20 cellular contexts compared by ENCODE assay signal in genomic region chr9:105406369-105406768, GRCh38. TPM values are rescaled to one million over a fixed set of nuclear protein-coding genes. Genes with fewer than 3 reads are reported as not detected.
DNase-seq lines count a peak whose midpoint lies in the region; ATAC-seq, FAIRE-seq and TF ChIP-seq lines count a peak whose summit lies in the region.
"Had no signal": no experiment of that assay in that cellular context is flagged by ENCODE, and none has a peak within 500 bp of the region (broad histone marks: within the 10 kb centered on the region; RNA-seq: fewer than 3 reads in every experiment).

No MANE protein-coding gene starts in this region.

- intact Hi-C loops in HepG2 (cut with micrococcal nuclease; ENCODE audit: unreplicated experiment) (no loop called here), right lobe of liver (cut with DNase I) (no loop called here)

- no peaks in the 10 kb centered on the region for H3K79me2 ChIP-seq in HepG2 (ENCODE audit: insufficient read depth, low read length)

- no peak overlapping the region for H3K27ac Mint-ChIP-seq in T-helper 2 cell treated with Interferon-gamma antibody and Interleukin-4, amounts not matched to agents 5 μg/mL and 100 μg/mL, for 36 hours
- no peak overlapping the region for H3K27ac Mint-ChIP-seq in WTC11
- no peak overlapping the region for H3K27ac Mint-ChIP-seq in stimulated activated effector memory CD8-positive, alpha-beta T cell treated with anti-CD3 and anti-CD28 coated beads, Interleukin-12 subunit alpha, Interleukin-12 subunit beta, amount 100 ng/mL, for 72 hours

- H3K4me3 Mint-ChIP-seq in T-helper 2 cell treated with Interferon-gamma antibody and Interleukin-4, amounts not matched to agents 5 μg/mL and 100 μg/mL, for 36 hours, result peak overlapping the region; percentile 70
- H3K4me3 Mint-ChIP-seq in WTC11, result no peak overlapping the region
- peak overlapping the region; percentile 24 for H3K4me3 Mint-ChIP-seq in stimulated activated effector memory CD8-positive, alpha-beta T cell treated with anti-CD3 and anti-CD28 coated beads, Interleukin-12 subunit alpha, Interleukin-12 subunit beta, amount 100 ng/mL, for 72 hours

- TF ChIP-seq EP300 in HepG2 (IDR thresholded peaks at IDR 0.05; ENCODE audit: low read depth in 2 of 2, low read length in 2 of 2) (no peak), HepG2 (CRISPR knock-in tag; IDR thresholded peaks at IDR 0.05; ENCODE audit: borderline replicate concordance) (no peak)

- H3K4me2 ChIP-seq in HepG2 (ENCODE audit: low read depth, low read length), result no peak overlapping the region

- H3K27me3 Mint-ChIP-seq in T-helper 2 cell treated with Interferon-gamma antibody and Interleukin-4, amounts not matched to agents 5 μg/mL and 100 μg/mL, for 36 hours (ENCODE audit: low read depth), result peaks cover 78% of the 10 kb centered on the region
- no peaks in the 10 kb centered on the region for H3K27me3 Mint-ChIP-seq in WTC11 (ENCODE audit: low read depth)

- H3K9me3 ChIP-seq in HepG2 (ENCODE audit: low read length), result no peaks in the 10 kb centered on the region
- H3K9me3 ChIP-seq in right lobe of liver, result no peaks in the 10 kb centered on the region
- H3K9me3 ChIP-seq: HAP-1 had no signal

- TF ChIP-seq CTCF in HepG2 (CRISPR knock-in tag; IDR thresholded peaks at IDR 0.05) (no peak), right lobe of liver (IDR thresholded peaks at IDR 0.05) (no peak), WTC11 (IDR thresholded peaks at IDR 0.05) (no peak)

- no peak for TF ChIP-seq POLR2A in HepG2 (IDR thresholded peaks at IDR 0.05; ENCODE audit: insufficient read depth in 1 of 2, low read depth in 2 of 2, low read length in 2 of 2)
- TF ChIP-seq POLR2A in right lobe of liver (IDR thresholded peaks at IDR 0.05), result no peak
- TF ChIP-seq POLR2A in GM18505 (IDR thresholded peaks at IDR 0.05; ENCODE audit: borderline replicate concordance, extremely low read depth, insufficient read depth, insufficient read length), result no peak

- peaks cover 6% of the 10 kb centered on the region for H3K9me3 Mint-ChIP-seq in T-helper 2 cell treated with Interferon-gamma antibody and Interleukin-4, amounts not matched to agents 5 μg/mL and 100 μg/mL, for 36 hours
- peaks cover 26% of the 10 kb centered on the region for H3K9me3 Mint-ChIP-seq in WTC11
- H3K9me3 Mint-ChIP-seq in stimulated activated effector memory CD8-positive, alpha-beta T cell treated with anti-CD3 and anti-CD28 coated beads, Interleukin-12 subunit alpha, Interleukin-12 subunit beta, amount 100 ng/mL, for 72 hours, result peaks cover 11% of the 10 kb centered on the region

- H3K27ac ChIP-seq in HepG2 (ENCODE audit: extremely low read length, insufficient read depth, low read length) (peak overlapping the region; percentile 40), right lobe of liver (no peak overlapping the region)
- H3K27ac ChIP-seq: 22Rv1 had no signal

- peaks cover 33% of the 10 kb centered on the region for H3K4me1 Mint-ChIP-seq in T-helper 2 cell treated with Interferon-gamma antibody and Interleukin-4, amounts not matched to agents 5 μg/mL and 100 μg/mL, for 36 hours (ENCODE audit: low read depth)
- peaks cover 38% of the 10 kb centered on the region for H3K4me1 Mint-ChIP-seq in WTC11
- peaks cover 31% of the 10 kb centered on the region for H3K4me1 Mint-ChIP-seq in stimulated activated effector memory CD8-positive, alpha-beta T cell treated with anti-CD3 and anti-CD28 coated beads, Interleukin-12 subunit alpha, Interleukin-12 subunit beta, amount 100 ng/mL, for 72 hours

- in situ Hi-C loops in HepG2 (cut with HindIII; ENCODE audit: extremely low pct_ligation_motif_present, low pct_unique_long_range_greater_than_20kb), result no loop called here

- POLR2A ChIA-PET in HepG2 (lab: Yijun Ruan, JAX), result no interaction called here
- POLR2A ChIA-PET in WTC11 (lab: Charles Lee), result no interaction called here

- 91% methylated on average over 6 of the region's 6 CpGs for WGBS in HepG2 (ENCODE audit: low lambda C conversion rate)
- WGBS in right lobe of liver (ENCODE audit: insufficient coverage, low coverage, low lambda C conversion rate, missing lambda C conversion rate), result 93% methylated on average over 6 of the region's 6 CpGs

- H3K27me3 ChIP-seq in HepG2 (ENCODE audit: control insufficient read depth in 1 of 2, insufficient read depth in 2 of 2, low read length in 2 of 2) (no peaks in the 10 kb centered on the region), right lobe of liver (no peaks in the 10 kb centered on the region)

- peaks cover 5% of the 10 kb centered on the region for H3K36me3 Mint-ChIP-seq in T-helper 2 cell treated with Interferon-gamma antibody and Interleukin-4, amounts not matched to agents 5 μg/mL and 100 μg/mL, for 36 hours (ENCODE audit: low read depth)
- peaks cover 9% of the 10 kb centered on the region for H3K36me3 Mint-ChIP-seq in WTC11
- H3K36me3 Mint-ChIP-seq in stimulated activated effector memory CD8-positive, alpha-beta T cell treated with anti-CD3 and anti-CD28 coated beads, Interleukin-12 subunit alpha, Interleukin-12 subunit beta, amount 100 ng/mL, for 72 hours, result peaks cover 13% of the 10 kb centered on the region

- TF ChIP-seq RAD21 in HepG2 (CRISPR knock-in tag; IDR thresholded peaks at IDR 0.05), result no peak

- H3K36me3 ChIP-seq in HepG2 (replicated peaks in 1 of 2; ENCODE audit: control insufficient read depth in 1 of 2, insufficient read depth in 2 of 2, low read length in 2 of 2) (no peaks in the 10 kb centered on the region), right lobe of liver (no peaks in the 10 kb centered on the region)
- H3K36me3 ChIP-seq: HAP-1 had no signal

- no peak overlapping the region for H2AFZ ChIP-seq in HepG2 (ENCODE audit: low read length)

- no peak overlapping the region for H3K9ac ChIP-seq in HepG2 (ENCODE audit: insufficient read depth, low read depth, low read length)

- BruUV-seq in HepG2 (replicated peaks; lab: Mats Ljungman, UMichigan), result no TSS peak

- ATAC-seq in HepG2, result no peak
- ATAC-seq in right lobe of liver, result no peak
- ATAC-seq in WTC11, result no peak
- no peak for ATAC-seq in stimulated activated effector memory CD8-positive, alpha-beta T cell treated with anti-CD3 and anti-CD28 coated beads, Interleukin-12 subunit alpha, Interleukin-12 subunit beta, amount 100 ng/mL, for 72 hours
- no peak for ATAC-seq in GM18505 (IDR thresholded peaks at IDR 0.05; ENCODE audit: unreplicated experiment)
- ATAC-seq: Right ventricle myocardium inferior had no signal

- no peak for DNase-seq in T-helper 2 cell treated with Interferon-gamma antibody and Interleukin-4, amounts not matched to agents 5 μg/mL and 100 μg/mL, for 36 hours (ENCODE audit: low spot score)
- DNase-seq in T-helper 2 cell, result no peak
- no peak for DNase-seq in HepG2 (ENCODE audit: low spot score)
- DNase-seq in right lobe of liver, result no peak
- no peak for DNase-seq in WTC11 (ENCODE audit: low spot score)
- no peak for DNase-seq in stimulated activated effector memory CD8-positive, alpha-beta T cell treated with anti-CD3 and anti-CD28 coated beads, Interleukin-12 subunit alpha, Interleukin-12 subunit beta, amount 100 ng/mL, for 72 hours (ENCODE audit: low spot score in 2 of 2)
- DNase-seq in mucosa of gallbladder (ENCODE audit: low spot score), result no peak
- DNase-seq: COR-L47, MM.1S, NCI-H1092 treated with DMSO at 0.1 percent for 48 hours, NCI-H146, NCI-H2081, NCI-H446 treated with DMSO at 0.1 percent for 48 hours had no signal

- H3K4me3 ChIP-seq in HepG2 (replicated peaks in 1 of 3; ENCODE audit: insufficient read depth in 1 of 3, low read depth in 2 of 3, low read length in 3 of 3) (no peak overlapping the region), right lobe of liver (no peak overlapping the region)
- H3K4me3 ChIP-seq: HAP-1 had no signal

- no peak for FAIRE-seq in HepG2 (lab: Jason Lieb, UNC)
- FAIRE-seq: G401.6, HTR-8/SVneo, RCC 7860 had no signal

- CTCF ChIA-PET in HepG2 (lab: Yijun Ruan, JAX; ENCODE audit: low intra/inter-chr PET ratio, low total read pairs) (no interaction called here), WTC11 (lab: Charles Lee) (no interaction called here)

- H3K4me1 ChIP-seq in HepG2 (ENCODE audit: insufficient read depth, low read length) (peaks cover 16% of the 10 kb centered on the region), right lobe of liver (no peaks in the 10 kb centered on the region)
- H3K4me1 ChIP-seq: HAP-1 had no signal

- no peaks in the 10 kb centered on the region for H4K20me1 ChIP-seq in HepG2 (ENCODE audit: insufficient read depth, low read length)

TF ChIP-seq in HepG2, 621 proteins besides CTCF, POLR2A, EP300 and RAD21 (continues in another document):
- TF ChIP-seq ZNF816 (CRISPR knock-in tag; IDR thresholded peaks at IDR 0.05; ENCODE audit: borderline replicate concordance) (no peak), ZNF44 (CRISPR knock-in tag; IDR thresholded peaks at IDR 0.05) (no peak)

TF ChIP-seq in WTC11, 78 proteins besides CTCF, POLR2A, EP300 and RAD21:
- TF ChIP-seq CREB1 (CRISPR knock-in tag; IDR thresholded peaks at IDR 0.05) (no peak), ZNF121 (CRISPR knock-in tag; IDR thresholded peaks at IDR 0.05) (peak; percentile 52; the same call in 1 of the 2 replicates)

RNA-seq across cellular contexts. Expression of gene FSD1L, which starts 41.5 kb away (rescaled TPM):
- total RNA-seq in HepG2 (2016; rRNA removed; fragmentation: Illumina TruSeq; extraction: Trizol) (2.8 and 5.1 TPM in 2 replicates), right lobe of liver (1 to 10 TPM in 5 of 6 experiments, under 1 TPM in 1; 0.46 to 2.0 (median 1.3) TPM), WTC11 (2021) (4.5 to 5.3 TPM (median 4.6 TPM) in 3 replicates), mucosa of gallbladder (9.3 TPM)
- 4.7 and 6.0 TPM in 2 replicates for total RNA-seq in HepG2 (2016; cell fraction: cytosol; rRNA removed; fragmentation: Illumina TruSeq; extraction: Trizol; ENCODE audit: low read depth)
- total RNA-seq in HepG2 (2016; cell fraction: insoluble cytoplasmic fraction; rRNA removed; fragmentation: Illumina TruSeq; extraction: Trizol), result 3.0 and 5.1 TPM in 2 replicates
- total RNA-seq in HepG2 (2016; cell fraction: membrane; rRNA removed; fragmentation: Illumina TruSeq; extraction: Trizol), result 2.3 and 2.5 TPM in 2 replicates
- total RNA-seq in HepG2 (2016; cell fraction: nucleus; rRNA removed; fragmentation: Illumina TruSeq; extraction: Trizol), result 23.8 and 25.5 TPM in 2 replicates
- 4.1 and 4.2 TPM in 2 replicates for polyA plus RNA-seq in HepG2 (2011; rRNA removed)
- 0.66 and 0.76 TPM in 2 replicates for polyA plus RNA-seq in HepG2 (2011; cell fraction: cytosol; rRNA removed)
- 5.8 and 9.2 TPM in 2 replicates for polyA plus RNA-seq in HepG2 (2011; cell fraction: nucleus; rRNA removed)
- 6.1 and 6.9 TPM in 2 replicates for polyA plus RNA-seq in HepG2 (2012)
- 0.33 and 0.41 TPM in 2 replicates for polyA plus RNA-seq in HepG2 (2016; cell fraction: cytosol; fragmentation: Illumina TruSeq; extraction: Trizol; ENCODE audit: low read depth)
- polyA plus RNA-seq in HepG2 (2016; cell fraction: insoluble cytoplasmic fraction; fragmentation: Illumina TruSeq; extraction: Trizol; ENCODE audit: low read depth), result 1.8 and 2.1 TPM in 2 replicates
- 0.48 and 0.66 TPM in 2 replicates for polyA plus RNA-seq in HepG2 (2016; cell fraction: membrane; fragmentation: Illumina TruSeq; extraction: Trizol; ENCODE audit: low read depth)
- 13.2 and 14.2 TPM in 2 replicates for polyA plus RNA-seq in HepG2 (2016; cell fraction: nucleus; fragmentation: Illumina TruSeq; extraction: Trizol; ENCODE audit: insufficient read depth, low read depth)
- polyA minus RNA-seq in HepG2 (2011; rRNA and poly(A)+ RNA removed; ENCODE audit: low replicate concordance), result 1.7 and 3.3 TPM in 2 replicates
- polyA minus RNA-seq in HepG2 (2011; cell fraction: cytosol; rRNA and poly(A)+ RNA removed), result 1.8 and 2.5 TPM in 2 replicates
- polyA minus RNA-seq in HepG2 (2011; cell fraction: nucleus; rRNA and poly(A)+ RNA removed), result 89.1 and 107 TPM in 2 replicates
